Comparison of ENCODE assay signal across 24 cellular contexts in genomic region chr9:82188817-82189216, GRCh38.
DNase-seq lines count a peak whose midpoint lies in the region; ATAC-seq, FAIRE-seq and TF ChIP-seq lines count a peak whose summit lies in the region.
"Had no signal": no experiment of that assay in that cellular context is flagged by ENCODE, and none has a peak within 500 bp of the region (broad histone marks: within the 10 kb centered on the region; RNA-seq: fewer than 3 reads in every experiment).

No MANE protein-coding gene starts in this region.

- no peak overlapping the region for H2AFZ ChIP-seq in keratinocyte (ENCODE audit: control insufficient read depth, low read length)

- in situ Hi-C loops in SK-MEL-5 (cut with HindIII; ENCODE audit: low pct_unique_long_range_greater_than_20kb, low sequenced_read_pairs) = no loop called here

- H3K4me3 ChIP-seq in BE2C (ENCODE audit: low read depth, low read length) = no peak overlapping the region
- no peak overlapping the region for H3K4me3 ChIP-seq in keratinocyte (ENCODE audit: control insufficient read depth in 2 of 3, extremely low read depth in 1 of 3, insufficient read depth in 2 of 3, low read depth in 1 of 3, low read length in 3 of 3)
- H3K4me3 ChIP-seq: pancreas, tibial nerve had no signal

- H3K9me3 ChIP-seq in BE2C (no peaks in the 10 kb centered on the region), keratinocyte (ENCODE audit: control insufficient read depth, low read depth, low read length) (no peaks in the 10 kb centered on the region)
- H3K9me3 ChIP-seq: pancreas had no signal

- peak; percentile 64 for FAIRE-seq in keratinocyte (lab: Jason Lieb, UNC)
- FAIRE-seq: pancreas, RCC 7860, small intestine had no signal

- no peak overlapping the region for H3K27ac ChIP-seq in keratinocyte (ENCODE audit: control insufficient read depth, insufficient read depth, low read length)
- H3K27ac ChIP-seq: epithelial cell of prostate, HL-60, pancreas, tibial nerve had no signal

- no peaks in the 10 kb centered on the region for H3K79me2 ChIP-seq in keratinocyte (ENCODE audit: control insufficient read depth, insufficient read depth, low read length)

- H3K27me3 ChIP-seq in BE2C (no peaks in the 10 kb centered on the region), keratinocyte (ENCODE audit: control insufficient read depth, extremely low read depth, insufficient read depth, low read length) (no peaks in the 10 kb centered on the region)
- H3K27me3 ChIP-seq: pancreas, tibial nerve had no signal

- peak; percentile 11; the same call in 1 of the 2 replicates for TF ChIP-seq CTCF in BE2C (IDR thresholded peaks at IDR 0.05; ENCODE audit: low read depth, low read length)
- TF ChIP-seq CTCF in keratinocyte (optimal IDR thresholded peaks at IDR 0.05 in 1 of 3, IDR thresholded peaks at IDR 0.05 in 1 of 3, conservative IDR thresholded peaks at IDR 0.05 in 1 of 3; ENCODE audit: extremely low read depth in 1 of 3, insufficient read depth in 2 of 3, low read length in 3 of 3) = peak in 2 of 3 experiments; percentile 37 to 51

- dilution Hi-C loops in keratinocyte (cut with MboI; ENCODE audit: extremely low pct_ligation_motif_present, low sequenced_read_pairs) = no loop called here

- ATAC-seq in HG03108 (IDR thresholded peaks at IDR 0.05; ENCODE audit: unreplicated experiment) = no peak
- ATAC-seq: HCT116, pancreas had no signal

- H3K36me3 ChIP-seq in BE2C (no peaks in the 10 kb centered on the region), keratinocyte (ENCODE audit: control insufficient read depth in 2 of 2, extremely low read depth in 1 of 2, insufficient read depth in 2 of 2, low read length in 2 of 2) (no peaks in the 10 kb centered on the region)
- H3K36me3 ChIP-seq: pancreas, tibial nerve had no signal

- no peaks in the 10 kb centered on the region for H4K20me1 ChIP-seq in keratinocyte (ENCODE audit: control insufficient read depth, extremely low read depth, insufficient read depth, low read length)

- H3K9ac ChIP-seq in keratinocyte (ENCODE audit: control insufficient read depth, extremely low read depth, insufficient read depth, low read length) = no peak overlapping the region

- no peak overlapping the region for H3K4me2 ChIP-seq in keratinocyte (ENCODE audit: control insufficient read depth, extremely low read depth, insufficient read depth, low read depth, low read length)

- H3K4me1 ChIP-seq in BE2C (peaks cover 3% of the 10 kb centered on the region; the same call in 1 of the 2 replicates), keratinocyte (ENCODE audit: control insufficient read depth, extremely low read depth, insufficient read depth, low read length) (no peaks in the 10 kb centered on the region)
- H3K4me1 ChIP-seq: pancreas, tibial nerve had no signal

- H3K9me1 ChIP-seq in keratinocyte (ENCODE audit: control insufficient read depth, extremely low read depth, insufficient read depth, low read length) = no peaks in the 10 kb centered on the region

- DNase-seq in BE2C (no peak), HT-29 (ENCODE audit: low spot score) (peak; percentile 22), SK-MEL-5 (ENCODE audit: low read depth, low spot score) (peak; percentile 22), keratinocyte (ENCODE audit: low read depth, low spot score) (no peak), DMS 273 (lab: John Stamatoyannopoulos, UW; ENCODE audit: unreplicated experiment) (no peak), ecto neural progenitor cell (ENCODE audit: low spot score) (no peak)
- DNase-seq: activated CD4-positive, CD25-positive, alpha-beta regulatory T cell; activated naive CD4-positive, alpha-beta T cell treated with Interleukin-2 at 50 U/mL for 16 hours; DMS79; GDM1; glutamatergic neuron; NCI-H1105 treated with DMSO at 0.1 percent for 48 hours; NCI-H2081; NK-92 treated with Interleukin-12 subunit alpha and Interleukin-12 subunit beta, amount 100 ng/mL, for 24 hours; pancreas; retina; small intestine; T1000 had no signal

Comparison
In these comparisons a context has a peak if more than half of its experiments do, and no peak if none do; other contexts are left out.
1. DNase-seq: peak in HT-29 (single experiment) and SK-MEL-5 (single experiment); none in BE2C (single experiment), keratinocyte (single experiment), DMS 273 (single experiment) and ecto neural progenitor cell (single experiment).